ENCODE assay signal across 8 cellular contexts in genomic region chr14:50677527-50678063, GRCh38. TPM values are rescaled to one million over a fixed set of nuclear protein-coding genes. Genes with fewer than 3 reads are reported as not detected.
A peak's percentile ranks its signal among the peaks of the same experiment; 100 is the strongest.
DNase-seq lines count a peak whose midpoint lies in the region; ATAC-seq and TF ChIP-seq lines count a peak whose summit lies in the region.

No MANE protein-coding gene starts in this region.

- peak; percentile 54 for ATAC-seq in HG02588 (IDR thresholded peaks at IDR 0.05; ENCODE audit: unreplicated experiment)
- ATAC-seq in left ventricle myocardium superior = peak; percentile 40

- H3K27me3 ChIP-seq in dorsolateral prefrontal cortex (no peaks in the 10 kb centered on the region), vagina (no peaks in the 10 kb centered on the region)

- no peaks in the 10 kb centered on the region for H3K36me3 ChIP-seq in vagina

- no peaks in the 10 kb centered on the region for H3K9me3 ChIP-seq in vagina

- TF ChIP-seq CTCF in dorsolateral prefrontal cortex (IDR thresholded peaks at IDR 0.05 in 54 of 56, conservative IDR thresholded peaks at IDR 0.05 in 2 of 56; ENCODE audit: low read depth in 1 of 56, partially characterized antibody in 56 of 56) = no peak
- TF ChIP-seq CTCF in vagina (IDR thresholded peaks at IDR 0.05) = no peak

- no peak for TF ChIP-seq POLR2A in vagina (IDR thresholded peaks at IDR 0.05)

- intact Hi-C loops in left ventricle myocardium superior (cut with micrococcal nuclease) (no loop called here), dorsolateral prefrontal cortex (cut with DNase I) (no loop called here), vagina (cut with DNase I) (no loop called here)

- DNase-seq in ELR (ENCODE audit: low read depth) (peak; percentile 86), SIG-M5 treated with dmso at 0.1 percent for 504 hours (lab: John Stamatoyannopoulos, UW; ENCODE audit: unreplicated experiment) (peak; percentile 58), left ventricle myocardium superior (no peak), inferior parietal cortex (ENCODE audit: extremely low spot score) (no peak), dorsolateral prefrontal cortex (no peak), vagina (ENCODE audit: extremely low spot score in 2 of 2) (no peak)
- no peak for DNase-seq in activated CD4-positive, alpha-beta T cell treated with anti-CD3 and anti-CD28 coated beads, Interleukin-2, amount 50 U/mL, for 4 hours

- no peaks in the 10 kb centered on the region for H3K4me1 ChIP-seq in vagina

- H3K4me3 ChIP-seq in dorsolateral prefrontal cortex (no peak overlapping the region), vagina (no peak overlapping the region)

- H3K27ac ChIP-seq in dorsolateral prefrontal cortex = peak overlapping the region in 11 of 59 donors; percentile 5 to 46 (median 25)
- no peak overlapping the region for H3K27ac ChIP-seq in vagina

RNA-seq across cellular contexts. Expression of gene SAV1, which starts 9.5 kb away (rescaled TPM):
- total RNA-seq in left ventricle myocardium superior = 26.2 TPM
- total RNA-seq in dorsolateral prefrontal cortex = 10 to 100 TPM; 17.4 to 41.1 (median 25.1) TPM
- 30.0 TPM for total RNA-seq in vagina

Comparison
In these comparisons a context has a peak if more than half of its experiments do, and no peak if none do; other contexts are left out.
1. DNase-seq: peak in ELR (single experiment) and SIG-M5 treated with dmso at 0.1 percent for 504 hours (single experiment); none in left ventricle myocardium superior (single experiment), inferior parietal cortex (single experiment), activated CD4-positive, alpha-beta T cell treated with anti-CD3 and anti-CD28 coated beads, Interleukin-2, amount 50 U/mL, for 4 hours (0 of 2), dorsolateral prefrontal cortex (0 of 10) and vagina (0 of 2).